ENCODE assay signal across 8 cellular contexts in the genomic region with DNA sequence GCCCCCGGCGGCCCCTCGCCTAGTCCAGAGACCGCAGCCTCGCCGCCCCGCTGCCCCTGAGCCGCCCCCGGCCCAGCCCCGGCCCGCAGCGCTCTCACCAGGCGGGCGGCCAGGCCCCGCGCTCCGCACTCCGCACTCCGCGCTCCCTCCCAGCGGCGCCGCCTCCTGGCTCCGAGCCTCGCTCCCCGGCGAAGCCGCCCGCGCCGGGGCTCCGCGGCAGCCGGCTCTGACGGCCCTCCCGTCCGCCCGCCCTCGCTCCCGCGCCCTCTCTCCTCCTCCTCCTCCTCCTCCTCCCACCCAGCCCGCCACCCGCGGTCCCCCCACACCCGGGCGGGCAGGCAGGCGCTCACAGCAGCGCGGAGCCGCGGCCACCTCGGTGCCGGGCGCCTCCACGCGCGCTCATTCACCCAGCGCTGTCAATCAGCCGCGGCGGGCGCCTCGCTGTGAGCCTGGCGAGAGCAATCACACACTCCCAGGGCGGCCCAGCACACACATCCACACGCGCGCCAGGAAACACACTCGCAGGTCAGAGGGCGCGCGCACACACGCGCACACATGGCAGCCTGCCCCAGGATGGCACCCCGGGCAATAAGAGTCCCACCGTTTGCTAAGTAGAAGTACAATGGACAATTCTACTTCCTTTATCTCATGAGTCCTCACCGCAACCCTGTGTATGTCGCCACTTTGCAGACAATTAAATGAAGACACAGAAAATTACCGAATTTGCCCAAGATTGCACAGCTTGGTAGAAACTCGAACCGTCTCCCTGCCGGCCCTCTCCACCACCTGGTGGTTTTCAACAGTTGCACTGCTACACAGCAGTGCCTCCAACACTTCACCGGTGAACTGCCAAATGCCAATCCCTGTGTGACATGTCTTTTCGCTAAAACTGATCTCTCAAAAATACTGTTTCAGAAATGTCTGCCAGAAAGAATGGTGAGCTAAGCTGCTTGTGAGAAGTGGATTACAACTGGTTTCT. TPM values are rescaled to one million over a fixed set of nuclear protein-coding genes. Genes with fewer than 3 reads are reported as not detected.
DNase-seq lines count a peak whose midpoint lies in the region; ATAC-seq and FAIRE-seq lines count a peak whose summit lies in the region.

A gene (minus strand): TSS at position 228 of the 979 bp plus-strand sequence.

- H3K36me3 ChIP-seq in HUES48 (ENCODE audit: control insufficient read depth, insufficient read depth, low read length), result no peaks in the 10 kb centered on the region

- H3K36me3 Mint-ChIP-seq in T-cell, result no peaks in the 10 kb centered on the region

- peak within 1 kb of the TSS; percentile 58 for H3K4me3 ChIP-seq in HUES48 (ENCODE audit: low read depth, low read length)

- H3K4me1 Mint-ChIP-seq in T-cell, result peaks cover 15 to 20% (median 19%) of the 10 kb centered on the region in 3 donors

- H3K27me3 ChIP-seq in HUES48 (ENCODE audit: control insufficient read depth, insufficient read depth, low read length), result peaks cover 94% of the 10 kb centered on the region

- ATAC-seq in T-cell (replicated peaks in 1 of 4) (peak; percentile 75 to 87 (median 81)), HG03520 (IDR thresholded peaks at IDR 0.05; ENCODE audit: unreplicated experiment) (no peak)

- H3K27me3 Mint-ChIP-seq in T-cell, result peaks cover 34 to 63% of the 10 kb centered on the region in 2 donors

- CTCF ChIA-PET in T-cell (lab: Charles Lee), result interaction anchor here in 1 of 2 donors (1.1 kb wide), 1 partner anchor 14 kb away, joined by 3 read pairs; no protein-coding TSS in a partner anchor

- no peak within 1 kb of the TSS for H3K27ac ChIP-seq in HUES48 (ENCODE audit: low read depth, low read length)

- peak within 1 kb of the TSS; percentile 80 to 93 (median 83) for H3K4me3 Mint-ChIP-seq in T-cell

- H3K4me1 ChIP-seq in HUES48 (ENCODE audit: control insufficient read depth, insufficient read depth, low read length), result peaks cover 9% of the 10 kb centered on the region; the same call in 1 of the 2 replicates

- in situ Hi-C loops in T47D (cut with HindIII; ENCODE audit: low pct_unique_long_range_greater_than_20kb, low sequenced_read_pairs), result no loop called here

- no peaks in the 10 kb centered on the region for H3K9me3 ChIP-seq in HUES48 (ENCODE audit: control insufficient read depth, insufficient read depth, low read length)

- peak within 1 kb of the TSS in 1 of 2 donors; percentile 21 for H3K27ac Mint-ChIP-seq in T-cell

- no peaks in the 10 kb centered on the region for H3K9me3 Mint-ChIP-seq in T-cell

- POLR2A ChIA-PET in T-cell (lab: Charles Lee), result no interaction called here

- H3K9ac ChIP-seq in HUES48 (ENCODE audit: low read depth, low read length), result no peak within 1 kb of the TSS

- DNase-seq in COLO668 (lab: John Stamatoyannopoulos, UW; ENCODE audit: unreplicated experiment), result peak; percentile 59
- peak in 33 of 34 experiments; percentile 17 to 63 (median 42) for DNase-seq in T-cell
- peak; percentile 20 to 64 for DNase-seq in T47D (ENCODE audit: low read depth in 1 of 2, low spot score in 1 of 2)
- peak; percentile 29 for DNase-seq in iris pigment epithelial cell (ENCODE audit: low read depth)
- peak; percentile 37 to 55 for DNase-seq in stimulated activated CD4-positive, alpha-beta T cell treated with anti-CD3 and anti-CD28 coated beads, Interleukin-2, amount 100 ng/mL, for 24 hours
- no peak for DNase-seq in RCC 7860 (ENCODE audit: low spot score)

- no peak for FAIRE-seq in RCC 7860 (lab: Jason Lieb, UNC)

RNA-seq across cellular contexts. Expression of the gene that starts here (rescaled TPM):
- total RNA-seq in T-cell, result 1 to 10 TPM in 1 of 5 donors, under 1 TPM in 4; 0.15 to 1.1 (median 0.65) TPM
